In the genomic region with DNA sequence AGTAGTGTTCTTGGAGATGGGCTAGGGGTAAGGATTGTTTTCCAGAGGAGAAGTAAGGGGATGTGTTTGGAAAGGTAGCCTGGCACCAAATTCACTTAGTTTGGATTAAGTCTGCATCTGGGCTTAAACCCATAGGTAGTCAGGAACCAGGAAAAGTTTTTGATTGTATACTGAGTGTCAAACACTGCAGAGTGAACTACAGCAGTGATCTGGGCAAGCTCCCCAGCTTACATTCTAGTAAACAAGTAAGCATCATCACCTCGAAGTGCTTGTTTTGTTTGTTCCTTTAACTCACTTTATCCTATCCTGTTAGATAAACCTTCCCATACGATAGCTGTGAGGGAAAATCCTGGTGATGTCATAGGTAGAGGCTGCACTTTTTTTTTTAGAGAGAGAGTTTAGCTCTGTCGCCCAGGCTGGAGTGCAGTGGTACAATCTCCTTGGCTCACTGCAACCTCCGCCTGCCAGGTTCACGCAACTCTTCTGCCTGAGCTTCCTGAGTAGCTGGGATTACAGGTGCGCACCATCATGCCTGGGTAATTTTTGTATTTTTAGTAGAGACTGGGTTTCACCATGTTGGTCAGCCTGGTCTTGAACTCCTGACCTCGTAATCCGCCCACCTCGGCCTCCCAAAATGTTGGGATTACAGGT, we compare ENCODE assay signal across 10 cellular contexts. TPM values are rescaled to one million over a fixed set of nuclear protein-coding genes. Genes with fewer than 3 reads are reported as not detected.
DNase-seq lines count a peak whose midpoint lies in the region; ATAC-seq, FAIRE-seq and TF ChIP-seq lines count a peak whose summit lies in the region.
"Had no signal": no experiment of that assay in that cellular context is flagged by ENCODE, and none has a peak within 500 bp of the region (broad histone marks: within the 10 kb centered on the region; RNA-seq: fewer than 3 reads in every experiment).

No MANE protein-coding gene starts in this region.

- ATAC-seq in DND-41 (ENCODE audit: insufficient read depth, low read depth) = no peak
- no peak for ATAC-seq in GM12878
- ATAC-seq in natural killer cell treated with Interleukin-12 subunit alpha and Interleukin-12 subunit beta and Interleukin-15 and Interleukin-18, amount 100 ng/mL, for 72 hours = no peak
- no peak for ATAC-seq in HG02759 (IDR thresholded peaks at IDR 0.05; ENCODE audit: unreplicated experiment)

- H3K36me3 ChIP-seq in DND-41 (ENCODE audit: insufficient read depth, low read length) = peaks cover 67% of the 10 kb centered on the region
- H3K36me3 ChIP-seq in KMS-11 (ENCODE audit: insufficient read depth) = peaks cover 34% of the 10 kb centered on the region; the same call in 1 of the 2 replicates
- H3K36me3 ChIP-seq in GM12878 (ENCODE audit: control insufficient read depth in 2 of 2, insufficient read depth in 2 of 2, low read length in 1 of 2) = peaks cover 28 to 47% of the 10 kb centered on the region in 2 experiments
- H3K36me3 ChIP-seq: ovary had no signal

- H3K9me3 ChIP-seq in DND-41 (ENCODE audit: insufficient read depth, low read length, severe bottlenecking) (no peaks in the 10 kb centered on the region), GM12878 (replicated peaks; ENCODE audit: control insufficient read depth, insufficient read depth, low read length) (no peaks in the 10 kb centered on the region)
- H3K9me3 ChIP-seq: ovary had no signal

- SMC1A ChIA-PET in GM12878 (lab: Charles Lee; ENCODE audit: uncharacterized antibody, unreplicated experiment) = interaction anchor here (1.4 to 3.1 kb wide), 2 partner anchors 10 to 14 kb away, joined by 3 to 16 read pairs; no protein-coding TSS in a partner anchor

- BruUV-seq in GM12878 (replicated peaks; lab: Mats Ljungman, UMichigan) = no TSS peak

- peaks cover 64% of the 10 kb centered on the region for H4K20me1 ChIP-seq in DND-41 (ENCODE audit: insufficient read depth, low read length)
- H4K20me1 ChIP-seq in KMS-11 (ENCODE audit: insufficient read depth) = peaks cover 53% of the 10 kb centered on the region
- H4K20me1 ChIP-seq in GM12878 (ENCODE audit: control insufficient read depth, insufficient read depth) = peaks cover 20% of the 10 kb centered on the region

- peak overlapping the region in 1 of 2 experiments; percentile 95; a peak in 1 of 4 replicates for H3K4me3 ChIP-seq in DND-41 (ENCODE audit: low read depth in 1 of 2, low read length in 2 of 2)
- no peak overlapping the region for H3K4me3 ChIP-seq in KMS-11 (IDR thresholded peaks at IDR 0.05; ENCODE audit: insufficient read depth, low read depth, low read length)
- peak overlapping the region; percentile 95 for H3K4me3 ChIP-seq in GM12878
- H3K4me3 ChIP-seq: cardiac muscle cell, ovary had no signal

- H3K27me3 ChIP-seq in DND-41 (ENCODE audit: insufficient read depth, low read length, poor library complexity) = no peaks in the 10 kb centered on the region
- 0 out of 2 replicates have a peak, but pooled peaks cover 3% of the 10 kb centered on the region for H3K27me3 ChIP-seq in KMS-11 (ENCODE audit: insufficient read depth, low read depth)
- no peaks in the 10 kb centered on the region for H3K27me3 ChIP-seq in GM12878 (replicated peaks in 1 of 2; ENCODE audit: control insufficient read depth in 2 of 2, insufficient read depth in 2 of 2, low read length in 1 of 2)
- H3K27me3 ChIP-seq: cardiac muscle cell, ovary had no signal

- peak overlapping the region; percentile 90 for H3K4me2 ChIP-seq in DND-41 (ENCODE audit: insufficient read depth, low read length)
- peak overlapping the region; percentile 82 for H3K4me2 ChIP-seq in KMS-11
- peak overlapping the region; percentile 94 for H3K4me2 ChIP-seq in GM12878 (ENCODE audit: control insufficient read depth, insufficient read depth)

- no peak for TF ChIP-seq POLR2A in GM12878 (IDR thresholded peaks at IDR 0.05; ENCODE audit: low read depth, low read length)

- H3K4me3 Mint-ChIP-seq in natural killer cell treated with Interleukin-12 subunit alpha and Interleukin-12 subunit beta and Interleukin-15 and Interleukin-18, amount 100 ng/mL, for 72 hours = peak overlapping the region; percentile 97

- RAD21 ChIA-PET in GM12878 (lab: Charles Lee; ENCODE audit: unreplicated experiment) = interaction anchor here (0.7 to 2.0 kb wide), 3 partner anchors 10 to 1209 kb away, joined by 3 to 14 read pairs (median 3); no protein-coding TSS in a partner anchor

- no peaks in the 10 kb centered on the region for H3K9me3 Mint-ChIP-seq in natural killer cell treated with Interleukin-12 subunit alpha and Interleukin-12 subunit beta and Interleukin-15 and Interleukin-18, amount 100 ng/mL, for 72 hours

- no peak for DNase-seq in DND-41
- no peak for DNase-seq in GM12878 (ENCODE audit: low read depth, low spot score)
- DNase-seq in natural killer cell treated with Interleukin-12 subunit alpha and Interleukin-12 subunit beta and Interleukin-15 and Interleukin-18, amount 100 ng/mL, for 72 hours (ENCODE audit: low spot score) = no peak
- DNase-seq in HTR-8/SVneo (ENCODE audit: insufficient read length, low spot score) = no peak
- no peak for DNase-seq in H4 (ENCODE audit: low spot score)
- no peak for DNase-seq in kidney glomerular epithelial cell (lab: John Stamatoyannopoulos, UW)
- DNase-seq: ovary had no signal

- CTCF ChIA-PET in GM12878 (lab: Yijun Ruan, JAX) = interaction anchor here (1.3 to 3.6 kb wide), 3 partner anchors 10 to 1159 kb away, joined by 3 to 25 read pairs (median 4); no protein-coding TSS in a partner anchor

- H3K9ac ChIP-seq in DND-41 (ENCODE audit: low read depth, low read length) = peak overlapping the region; percentile 4; the same call in 1 of the 2 replicates
- no peak overlapping the region for H3K9ac ChIP-seq in KMS-11
- H3K9ac ChIP-seq in GM12878 (ENCODE audit: control insufficient read depth, insufficient read depth, low read length) = peak overlapping the region; percentile 94

- H3K4me1 ChIP-seq in DND-41 (ENCODE audit: insufficient read depth, low read length) (peaks cover 54% of the 10 kb centered on the region), KMS-11 (ENCODE audit: low read depth, poor library complexity, severe bottlenecking) (peaks cover 65% of the 10 kb centered on the region), GM12878 (ENCODE audit: control insufficient read depth, insufficient read depth, low read length) (peaks cover 7% of the 10 kb centered on the region)

- H3K36me3 Mint-ChIP-seq in natural killer cell treated with Interleukin-12 subunit alpha and Interleukin-12 subunit beta and Interleukin-15 and Interleukin-18, amount 100 ng/mL, for 72 hours = peaks cover 51% of the 10 kb centered on the region

- TF ChIP-seq EP300 in GM12878 (IDR thresholded peaks at IDR 0.05; ENCODE audit: borderline replicate concordance in 1 of 2, control insufficient read depth in 1 of 2, low read depth in 2 of 2, low read length in 2 of 2) = no peak

- H3K27ac ChIP-seq in DND-41 (ENCODE audit: low read length) = no peak overlapping the region
- peak overlapping the region; percentile 17; the same call in 1 of the 2 replicates for H3K27ac ChIP-seq in KMS-11
- H3K27ac ChIP-seq in GM12878 (ENCODE audit: control insufficient read depth, insufficient read depth) = no peak overlapping the region; the same call in 1 of the 2 replicates
- H3K27ac ChIP-seq: cardiac muscle cell, ovary had no signal

- peaks cover 39 to 49% of the 10 kb centered on the region in 2 donors for H3K4me1 Mint-ChIP-seq in natural killer cell treated with Interleukin-12 subunit alpha and Interleukin-12 subunit beta and Interleukin-15 and Interleukin-18, amount 100 ng/mL, for 72 hours (ENCODE audit: low read depth in 2 of 2)

- in situ Hi-C loops in GM12878 (cut with MboI) = no loop called here

- TF ChIP-seq CTCF in DND-41 (IDR thresholded peaks at IDR 0.05; ENCODE audit: borderline replicate concordance, extremely low read depth, low read length, poor library complexity, severe bottlenecking) (no peak), KMS-11 (conservative IDR thresholded peaks at IDR 0.05; ENCODE audit: low read depth, low read length) (no peak), GM12878 (IDR thresholded peaks at IDR 0.05 in 2 of 3, conservative IDR thresholded peaks at IDR 0.05 in 1 of 3; ENCODE audit: control insufficient read depth in 2 of 3, extremely low read depth in 1 of 3, insufficient read depth in 1 of 3, low read depth in 3 of 3, low read length in 3 of 3) (no peak)

- H3K79me2 ChIP-seq in DND-41 (ENCODE audit: insufficient read depth, low read length) (peaks cover 71% of the 10 kb centered on the region), KMS-11 (ENCODE audit: insufficient read depth, low read depth) (peaks cover 45% of the 10 kb centered on the region), GM12878 (ENCODE audit: control insufficient read depth, insufficient read depth, low read length) (peaks cover 66% of the 10 kb centered on the region)

- no peak for TF ChIP-seq RAD21 in GM12878 (IDR thresholded peaks at IDR 0.05; ENCODE audit: insufficient read depth, low read depth, low read length)

- 58% methylated on average over 9 of the region's 9 CpGs for WGBS in GM12878 (ENCODE audit: insufficient coverage, insufficient replicate concordance, low lambda C conversion rate, missing lambda C conversion rate)

- H2AFZ ChIP-seq in DND-41 (ENCODE audit: low read depth, low read length) (no peak overlapping the region), KMS-11 (ENCODE audit: low read depth) (no peak overlapping the region), GM12878 (ENCODE audit: control insufficient read depth, low read depth, low read length) (no peak overlapping the region)

- intact Hi-C loops in GM12878 (cut with micrococcal nuclease; ENCODE audit: unreplicated experiment) = no loop called here

- POLR2A ChIA-PET in GM12878 (lab: Charles Lee) = interaction anchor here (1.5 to 1.9 kb wide), 2 partner anchors 9 to 11 kb away, joined by 4 to 7 read pairs; no protein-coding TSS in a partner anchor

- H3K27me3 Mint-ChIP-seq in natural killer cell treated with Interleukin-12 subunit alpha and Interleukin-12 subunit beta and Interleukin-15 and Interleukin-18, amount 100 ng/mL, for 72 hours = no peaks in the 10 kb centered on the region

- peak overlapping the region; percentile 81 to 89 for H3K27ac Mint-ChIP-seq in natural killer cell treated with Interleukin-12 subunit alpha and Interleukin-12 subunit beta and Interleukin-15 and Interleukin-18, amount 100 ng/mL, for 72 hours

- FAIRE-seq in GM12878 (lab: Jason Lieb, UNC) (no peak), HTR-8/SVneo (lab: Jason Lieb, UNC) (no peak)

RNA-seq across cellular contexts. Expression of gene RPS24, which starts 2.4 kb away (rescaled TPM):
- 603 and 652 TPM in 2 replicates for total RNA-seq in GM12878 (2013; cell fraction: nucleolus; rRNA removed)
- total RNA-seq in GM12878 (2014; rRNA removed) = 2,411 and 2,802 TPM in 2 replicates
- total RNA-seq in GM12878 (2014; rRNA removed; fragmentation: Illumina TruSeq; extraction: Trizol) = 6,566 and 6,639 TPM in 2 replicates
- 1,928 and 2,010 TPM in 2 replicates for total RNA-seq in GM12878 (2021)
- 19,005 TPM for polyA plus RNA-seq in GM12878 (2011; ENCODE audit: low read depth)
- polyA plus RNA-seq in GM12878 (2011; rRNA removed) = 4,949 and 6,080 TPM in 2 replicates
- 3,837 and 6,286 TPM in 2 replicates for polyA plus RNA-seq in GM12878 (2011; cell fraction: cytosol; rRNA removed)
- 1,409 and 1,490 TPM in 2 replicates for polyA plus RNA-seq in GM12878 (2011; cell fraction: nucleus; rRNA removed)
- 5,520 and 6,024 TPM in 2 replicates for polyA plus RNA-seq in GM12878 (2012)
- 7,285 and 11,010 TPM in 2 replicates for polyA plus RNA-seq in GM12878 (2014; fragmentation: Illumina TruSeq; extraction: Trizol)
- polyA plus RNA-seq in GM12878 (2014; fragmentation: Nextera tagmentation; extraction: Ambion mirVana) = 1,000 to 10,000 TPM; 2,040 to 2,048 TPM
- polyA plus RNA-seq in GM12878 (2014; rRNA removed) = 3,560 and 4,462 TPM in 2 replicates
- 1,000 to 10,000 TPM; 1,343 to 1,367 TPM for polyA plus RNA-seq in GM12878 (2016; fragmentation: Nextera tagmentation; extraction: Ambion mirVana)
- polyA minus RNA-seq in GM12878 (2011; rRNA and poly(A)+ RNA removed) = 1,139 and 1,792 TPM in 2 replicates
- 512 and 570 TPM in 2 replicates for polyA minus RNA-seq in GM12878 (2011; cell fraction: cytosol; rRNA and poly(A)+ RNA removed)
- polyA minus RNA-seq in GM12878 (2011; cell fraction: nucleus; rRNA and poly(A)+ RNA removed) = 171 and 211 TPM in 2 replicates
- total RNA-seq in natural killer cell treated with Interleukin-12 subunit alpha and Interleukin-12 subunit beta and Interleukin-15 and Interleukin-18, amount 100 ng/mL, for 72 hours = 1,000 to 10,000 TPM in 1 of 2 donors, 100 to 1,000 TPM in 1; 929 to 1,505 TPM
- total RNA-seq in H4 (2014; rRNA removed; shearing (Covaris generic)) = 3,270 and 3,319 TPM in 2 replicates

RNA-seq across cellular contexts. Expression of gene POLR3A, which starts 6.7 kb away (rescaled TPM):
- total RNA-seq in GM12878 (2013; cell fraction: nucleolus; rRNA removed) = 42.1 and 44.8 TPM in 2 replicates
- total RNA-seq in GM12878 (2014; rRNA removed) (14.9 and 17.5 TPM in 2 replicates), GM12878 (2014; rRNA removed; fragmentation: Illumina TruSeq; extraction: Trizol) (11.7 and 12.9 TPM in 2 replicates), GM12878 (2021) (16.8 and 20.4 TPM in 2 replicates)
- polyA plus RNA-seq in GM12878 (2011; ENCODE audit: low read depth) = 6.1 TPM
- polyA plus RNA-seq in GM12878 (2011; rRNA removed) (10.5 and 11.6 TPM in 2 replicates), GM12878 (2014; fragmentation: Illumina TruSeq; extraction: Trizol) (15.8 and 16.4 TPM in 2 replicates), GM12878 (2014; fragmentation: Nextera tagmentation; extraction: Ambion mirVana) (1 to 10 TPM; 5.4 to 6.6 TPM), GM12878 (2014; rRNA removed) (12.2 and 12.3 TPM in 2 replicates), GM12878 (2016; fragmentation: Nextera tagmentation; extraction: Ambion mirVana) (10 to 100 TPM; 18.4 to 19.2 TPM)
- 9.3 and 11.2 TPM in 2 replicates for polyA plus RNA-seq in GM12878 (2011; cell fraction: cytosol; rRNA removed)
- 15.2 and 18.5 TPM in 2 replicates for polyA plus RNA-seq in GM12878 (2011; cell fraction: nucleus; rRNA removed)
- 7.3 and 7.4 TPM in 2 replicates for polyA plus RNA-seq in GM12878 (2012)
- polyA minus RNA-seq in GM12878 (2011; rRNA and poly(A)+ RNA removed) = 30.7 and 30.9 TPM in 2 replicates
- polyA minus RNA-seq in GM12878 (2011; cell fraction: cytosol; rRNA and poly(A)+ RNA removed) = 12.2 and 13.8 TPM in 2 replicates
- polyA minus RNA-seq in GM12878 (2011; cell fraction: nucleus; rRNA and poly(A)+ RNA removed) = 23.9 and 36.4 TPM in 2 replicates
- total RNA-seq in natural killer cell treated with Interleukin-12 subunit alpha and Interleukin-12 subunit beta and Interleukin-15 and Interleukin-18, amount 100 ng/mL, for 72 hours = 10 to 100 TPM; 33.7 to 45.3 TPM
- total RNA-seq in H4 (2014; rRNA removed; shearing (Covaris generic)) = 4.7 and 5.5 TPM in 2 replicates
